Comparison of ENCODE assay signal across 17 cellular contexts in the genomic region with DNA sequence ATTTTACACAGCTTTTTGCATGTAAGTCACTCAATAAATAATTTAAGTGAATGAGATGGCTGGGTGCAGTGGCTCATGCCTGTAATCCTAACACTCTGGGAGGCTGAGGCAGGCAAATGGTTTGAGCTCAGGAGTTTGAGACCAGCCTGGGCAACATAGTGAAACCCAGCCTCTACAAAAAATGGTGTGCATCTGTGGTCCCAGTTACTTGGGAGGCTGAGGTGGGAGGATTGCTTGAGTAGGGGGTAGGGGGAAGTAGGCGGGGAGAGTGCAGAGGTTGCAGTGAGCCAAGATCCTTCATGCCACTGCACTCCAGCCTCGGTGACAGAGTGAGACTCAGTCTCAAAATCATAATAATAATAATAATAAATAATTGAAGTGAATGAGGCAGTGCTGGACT. TPM values are rescaled to one million over a fixed set of nuclear protein-coding genes. Genes with fewer than 3 reads are reported as not detected.
DNase-seq lines count a peak whose midpoint lies in the region; ATAC-seq and TF ChIP-seq lines count a peak whose summit lies in the region.
"Had no signal": no experiment of that assay in that cellular context is flagged by ENCODE, and none has a peak within 500 bp of the region (broad histone marks: within the 10 kb centered on the region; RNA-seq: fewer than 3 reads in every experiment).

No MANE protein-coding gene starts in this region.

- no peak overlapping the region for H3K27ac Mint-ChIP-seq in activated T-cell treated with anti-CD3 and anti-CD28 coated beads, Interleukin-2, amount 50 U/mL, for 72 hours
- H3K27ac Mint-ChIP-seq in osteocyte (ENCODE audit: unreplicated experiment) = peak overlapping the region; percentile 10
- H3K27ac Mint-ChIP-seq in WTC11 = no peak overlapping the region
- H3K27ac Mint-ChIP-seq: H9, neural progenitor cell had no signal

- H3K4me1 ChIP-seq in colonic mucosa = peaks cover 6% of the 10 kb centered on the region
- peaks cover 52 to 94% (median 76%) of the 10 kb centered on the region in 4 donors for H3K4me1 ChIP-seq in transverse colon

- no peak overlapping the region for H3K4me3 ChIP-seq in colonic mucosa
- H3K4me3 ChIP-seq in transverse colon = no peak overlapping the region
- H3K4me3 ChIP-seq: neural progenitor cell, right lobe of liver had no signal

- H3K9ac ChIP-seq in colonic mucosa (ENCODE audit: low read depth in 2 of 2, low read length in 2 of 2) = no peak overlapping the region
- H3K9ac ChIP-seq: neural progenitor cell had no signal

- 60 to 71% methylated on average over 1 to 2 of the region's 2 CpGs for WGBS in transverse colon (ENCODE audit: low coverage in 1 of 2), 2 donors

- CTCF ChIA-PET in WTC11 (lab: Charles Lee) = interaction anchor here (1.4 kb wide), 1 partner anchor 14 kb away, joined by 4 read pairs; no protein-coding TSS in a partner anchor

- intact Hi-C loops in colonic mucosa (cut with DNase I) (no loop called here), transverse colon (cut with DNase I; ENCODE audit: low total_unique reads) (no loop called here)

- in situ Hi-C loops in transverse colon (cut with MboI; ENCODE audit: low pct_ligation_motif_present in 1 of 4, low pct_unique_long_range_greater_than_20kb in 1 of 4, low sequenced_read_pairs in 3 of 4) = loop anchor here in 3 of 4 donors (10.0 kb wide), 3 partner anchors 59 to 191 kb away; no protein-coding TSS in a partner anchor

- no peak for ATAC-seq in activated T-cell treated with anti-CD3 and anti-CD28 coated beads, Interleukin-2, amount 50 U/mL, for 72 hours (replicated peaks in 1 of 2)
- ATAC-seq in WTC11 = no peak

- H3K27me3 ChIP-seq in colonic mucosa = no peaks in the 10 kb centered on the region
- no peaks in the 10 kb centered on the region for H3K27me3 ChIP-seq in transverse colon
- H3K27me3 ChIP-seq: right lobe of liver had no signal

- no peaks in the 10 kb centered on the region for H3K27me3 Mint-ChIP-seq in activated T-cell treated with anti-CD3 and anti-CD28 coated beads, Interleukin-2, amount 50 U/mL, for 72 hours (ENCODE audit: low read depth)
- H3K27me3 Mint-ChIP-seq in osteocyte (ENCODE audit: unreplicated experiment) = no peaks in the 10 kb centered on the region
- H3K27me3 Mint-ChIP-seq in WTC11 (ENCODE audit: low read depth) = peaks cover 11% of the 10 kb centered on the region
- H3K27me3 Mint-ChIP-seq: activated CD4-positive, alpha-beta T cell treated with anti-CD3 and anti-CD28 coated beads, Interleukin-2, amount 10 ng/mL, durations not matched to agents 24 days and 14 days; IgD-negative memory B cell; memory B cell had no signal

- TF ChIP-seq CTCF in colonic mucosa (IDR thresholded peaks at IDR 0.05) (no peak), osteocyte (IDR thresholded peaks at IDR 0.05) (no peak), transverse colon (IDR thresholded peaks at IDR 0.05) (no peak), WTC11 (IDR thresholded peaks at IDR 0.05) (no peak)

- no peak for TF ChIP-seq POLR2A in transverse colon (IDR thresholded peaks at IDR 0.05)

- H3K36me3 ChIP-seq in colonic mucosa = no peaks in the 10 kb centered on the region
- no peaks in the 10 kb centered on the region for H3K36me3 ChIP-seq in transverse colon
- H3K36me3 ChIP-seq: neural progenitor cell had no signal

- H3K9me3 Mint-ChIP-seq in activated T-cell treated with anti-CD3 and anti-CD28 coated beads, Interleukin-2, amount 50 U/mL, for 72 hours = no peaks in the 10 kb centered on the region
- H3K9me3 Mint-ChIP-seq in osteocyte (ENCODE audit: unreplicated experiment) = no peaks in the 10 kb centered on the region
- H3K9me3 Mint-ChIP-seq in WTC11 = no peaks in the 10 kb centered on the region
- H3K9me3 Mint-ChIP-seq: activated CD4-positive, alpha-beta T cell treated with anti-CD3 and anti-CD28 coated beads, Interleukin-2, amount 10 ng/mL, durations not matched to agents 24 days and 14 days; H9; IgD-negative memory B cell; memory B cell; neural progenitor cell had no signal

- H3K4me1 Mint-ChIP-seq in activated T-cell treated with anti-CD3 and anti-CD28 coated beads, Interleukin-2, amount 50 U/mL, for 72 hours (ENCODE audit: low read depth) = peaks cover 82% of the 10 kb centered on the region
- peaks cover 85% of the 10 kb centered on the region for H3K4me1 Mint-ChIP-seq in osteocyte (ENCODE audit: unreplicated experiment)
- peaks cover 25% of the 10 kb centered on the region for H3K4me1 Mint-ChIP-seq in WTC11

- peak overlapping the region; percentile 39 to 47 for H3K4me3 Mint-ChIP-seq in activated T-cell treated with anti-CD3 and anti-CD28 coated beads, Interleukin-2, amount 50 U/mL, for 72 hours
- H3K4me3 Mint-ChIP-seq in osteocyte (ENCODE audit: unreplicated experiment) (no peak overlapping the region), WTC11 (no peak overlapping the region)
- H3K4me3 Mint-ChIP-seq: activated CD4-positive, alpha-beta T cell treated with anti-CD3 and anti-CD28 coated beads, Interleukin-2, amount 10 ng/mL, durations not matched to agents 24 days and 14 days; H9; IgD-negative memory B cell; memory B cell; neural progenitor cell had no signal

- no peak for TF ChIP-seq EP300 in transverse colon (IDR thresholded peaks at IDR 0.05; ENCODE audit: low read depth)

- H3K9me3 ChIP-seq in colonic mucosa = no peaks in the 10 kb centered on the region
- no peaks in the 10 kb centered on the region for H3K9me3 ChIP-seq in transverse colon
- H3K9me3 ChIP-seq: right lobe of liver had no signal

- POLR2A ChIA-PET in WTC11 (lab: Charles Lee) = no interaction called here

- no peaks in the 10 kb centered on the region for H3K36me3 Mint-ChIP-seq in activated T-cell treated with anti-CD3 and anti-CD28 coated beads, Interleukin-2, amount 50 U/mL, for 72 hours (ENCODE audit: insufficient read depth in 2 of 2)
- peaks cover 5% of the 10 kb centered on the region for H3K36me3 Mint-ChIP-seq in osteocyte (ENCODE audit: unreplicated experiment)
- no peaks in the 10 kb centered on the region for H3K36me3 Mint-ChIP-seq in WTC11
- H3K36me3 Mint-ChIP-seq: IgD-negative memory B cell, memory B cell, neural progenitor cell had no signal

- peak overlapping the region; percentile 72 for H3K27ac ChIP-seq in colonic mucosa
- peak overlapping the region; percentile 81 to 86 (median 82) for H3K27ac ChIP-seq in transverse colon
- H3K27ac ChIP-seq: neural progenitor cell had no signal

- DNase-seq in activated T-cell treated with anti-CD3 and anti-CD28 coated beads, Interleukin-2, amount 50 U/mL, for 72 hours = no peak
- DNase-seq in activated T-cell treated with anti-CD3 and anti-CD28 coated beads for 4 hours (no peak), colonic mucosa (no peak), osteocyte (ENCODE audit: extremely low spot score, unreplicated experiment) (no peak), transverse colon (no peak), WTC11 (ENCODE audit: low spot score) (no peak), NCI-H345 (lab: John Stamatoyannopoulos, UW) (no peak), NCI-H82 (lab: John Stamatoyannopoulos, UW) (no peak)
- DNase-seq: activated CD4-positive, alpha-beta T cell treated with anti-CD3 and anti-CD28 coated beads, Interleukin-2, amount 10 ng/mL, durations not matched to agents 24 days and 14 days; activated effector memory CD4-positive, alpha-beta T cell treated with anti-CD3 and anti-CD28 coated beads, Interleukin-2, amount 50 U/mL, for 16 hours; foreskin melanocyte; H9; NCI-H1092 treated with DMSO at 0.1 percent for 48 hours; right lobe of liver had no signal

TF ChIP-seq in WTC11, 78 proteins besides CTCF, POLR2A, EP300 and RAD21:
- no peak for TF ChIP-seq NFATC4 (CRISPR knock-in tag; IDR thresholded peaks at IDR 0.05)
- TF ChIP-seq, protein P1, sequence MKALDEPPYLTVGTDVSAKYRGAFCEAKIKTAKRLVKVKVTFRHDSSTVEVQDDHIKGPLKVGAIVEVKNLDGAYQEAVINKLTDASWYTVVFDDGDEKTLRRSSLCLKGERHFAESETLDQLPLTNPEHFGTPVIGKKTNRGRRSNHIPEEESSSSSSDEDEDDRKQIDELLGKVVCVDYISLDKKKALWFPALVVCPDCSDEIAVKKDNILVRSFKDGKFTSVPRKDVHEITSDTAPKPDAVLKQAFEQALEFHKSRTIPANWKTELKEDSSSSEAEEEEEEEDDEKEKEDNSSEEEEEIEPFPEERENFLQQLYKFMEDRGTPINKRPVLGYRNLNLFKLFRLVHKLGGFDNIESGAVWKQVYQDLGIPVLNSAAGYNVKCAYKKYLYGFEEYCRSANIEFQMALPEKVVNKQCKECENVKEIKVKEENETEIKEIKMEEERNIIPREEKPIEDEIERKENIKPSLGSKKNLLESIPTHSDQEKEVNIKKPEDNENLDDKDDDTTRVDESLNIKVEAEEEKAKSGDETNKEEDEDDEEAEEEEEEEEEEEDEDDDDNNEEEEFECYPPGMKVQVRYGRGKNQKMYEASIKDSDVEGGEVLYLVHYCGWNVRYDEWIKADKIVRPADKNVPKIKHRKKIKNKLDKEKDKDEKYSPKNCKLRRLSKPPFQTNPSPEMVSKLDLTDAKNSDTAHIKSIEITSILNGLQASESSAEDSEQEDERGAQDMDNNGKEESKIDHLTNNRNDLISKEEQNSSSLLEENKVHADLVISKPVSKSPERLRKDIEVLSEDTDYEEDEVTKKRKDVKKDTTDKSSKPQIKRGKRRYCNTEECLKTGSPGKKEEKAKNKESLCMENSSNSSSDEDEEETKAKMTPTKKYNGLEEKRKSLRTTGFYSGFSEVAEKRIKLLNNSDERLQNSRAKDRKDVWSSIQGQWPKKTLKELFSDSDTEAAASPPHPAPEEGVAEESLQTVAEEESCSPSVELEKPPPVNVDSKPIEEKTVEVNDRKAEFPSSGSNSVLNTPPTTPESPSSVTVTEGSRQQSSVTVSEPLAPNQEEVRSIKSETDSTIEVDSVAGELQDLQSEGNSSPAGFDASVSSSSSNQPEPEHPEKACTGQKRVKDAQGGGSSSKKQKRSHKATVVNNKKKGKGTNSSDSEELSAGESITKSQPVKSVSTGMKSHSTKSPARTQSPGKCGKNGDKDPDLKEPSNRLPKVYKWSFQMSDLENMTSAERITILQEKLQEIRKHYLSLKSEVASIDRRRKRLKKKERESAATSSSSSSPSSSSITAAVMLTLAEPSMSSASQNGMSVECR (CRISPR knock-in tag; IDR thresholded peaks at IDR 0.05; ENCODE audit: borderline replicate concordance) = no peak
- no peak for TF ChIP-seq ETV6 (CRISPR knock-in tag; IDR thresholded peaks at IDR 0.05)
- no peak for TF ChIP-seq TP53 (CRISPR knock-in tag; IDR thresholded peaks at IDR 0.05)
- TF ChIP-seq ZNF121 (CRISPR knock-in tag; IDR thresholded peaks at IDR 0.05) = no peak
- no peak for TF ChIP-seq IRF2 (CRISPR knock-in tag; IDR thresholded peaks at IDR 0.05; ENCODE audit: borderline replicate concordance, low read depth)
- TF ChIP-seq SOX15 (CRISPR knock-in tag; IDR thresholded peaks at IDR 0.05) = no peak
- TF ChIP-seq SP1 (CRISPR knock-in tag; conservative IDR thresholded peaks at IDR 0.05) = no peak

RNA-seq across cellular contexts. Expression of a gene that starts 10.2 kb away (rescaled TPM):
- 10 to 100 TPM; 27.5 to 35.4 TPM for total RNA-seq in activated T-cell treated with anti-CD3 and anti-CD28 coated beads, Interleukin-2, amount 50 U/mL, for 72 hours
- total RNA-seq in colonic mucosa (10 to 100 TPM; 13.5 to 18.8 TPM), osteocyte (83.4 and 85.3 TPM in 2 replicates), transverse colon (100 to 1,000 TPM in 1 of 4 donors, 10 to 100 TPM in 3; 60.3 to 111 (median 82.9) TPM), WTC11 (2021) (0.78 to 1.0 TPM (median 0.82 TPM) in 3 replicates)

Comparison
In these comparisons a context has a peak if more than half of its experiments do, and no peak if none do; other contexts are left out.
1. H3K4me3 Mint-ChIP-seq: peak in activated T-cell treated with anti-CD3 and anti-CD28 coated beads, Interleukin-2, amount 50 U/mL, for 72 hours (2 of 2); none in osteocyte (single experiment) and WTC11 (single experiment).